Comparison of ENCODE assay signal across 9 cellular contexts in genomic region chr10:3094565-3095168, GRCh38. TPM values are rescaled to one million over a fixed set of nuclear protein-coding genes. Genes with fewer than 3 reads are reported as not detected.
A peak's percentile ranks its signal among the peaks of the same experiment; 100 is the strongest.
DNase-seq lines count a peak whose midpoint lies in the region; ATAC-seq and TF ChIP-seq lines count a peak whose summit lies in the region.
"Had no signal": no experiment of that assay in that cellular context is flagged by ENCODE, and none has a peak within 500 bp of the region (broad histone marks: within the 10 kb centered on the region; RNA-seq: fewer than 3 reads in every experiment).

No MANE protein-coding gene starts in this region.

- no peak overlapping the region for H2BK120ac ChIP-seq in neuronal stem cell (ENCODE audit: low read depth, low read length)

- POLR2A ChIA-PET in CD4-positive, alpha-beta memory T cell (lab: Charles Lee; ENCODE audit: partially characterized antibody) = interaction anchor here (0.8 kb wide), 1 partner anchor 26 kb away, joined by 4 read pairs; no protein-coding TSS in a partner anchor
- POLR2A ChIA-PET in RWPE1 (lab: Yijun Ruan, JAX; ENCODE audit: low non-redundant PET) = no interaction called here

- H2AFZ ChIP-seq in neuronal stem cell (ENCODE audit: low read length) = no peak overlapping the region

- peak overlapping the region in 5 of 8 donors; percentile 31 to 71 (median 56) for H3K4me3 Mint-ChIP-seq in CD4-positive, alpha-beta memory T cell
- H3K4me3 Mint-ChIP-seq in progenitor cell of endocrine pancreas (ENCODE audit: low read depth) = no peak overlapping the region

- H3K4me1 Mint-ChIP-seq in CD4-positive, alpha-beta memory T cell = peaks cover 43 to 71% (median 59%) of the 10 kb centered on the region in 4 donors
- H3K4me1 Mint-ChIP-seq in progenitor cell of endocrine pancreas (ENCODE audit: low read depth) = peaks cover 4% of the 10 kb centered on the region

- peaks cover 8% of the 10 kb centered on the region for H3K36me3 ChIP-seq in CD4-positive, alpha-beta memory T cell (ENCODE audit: insufficient read depth, low read length)
- peaks cover 2 to 11% of the 10 kb centered on the region in 2 donors for H3K36me3 ChIP-seq in duodenal mucosa (ENCODE audit: control insufficient read depth in 1 of 2, insufficient read depth in 2 of 2, low read length in 2 of 2)
- H3K36me3 ChIP-seq in neuronal stem cell (replicated peaks in 1 of 2; ENCODE audit: control insufficient read depth in 2 of 2, insufficient read depth in 2 of 2, low read length in 2 of 2) = peaks cover 0 to 3% of the 10 kb centered on the region in 2 donors

- intact Hi-C loops in CD4-positive, alpha-beta memory T cell (cut with micrococcal nuclease) = loop anchor here (1.0 kb wide), 1 partner anchor 26 kb away; no protein-coding TSS in a partner anchor

- H3K27ac Mint-ChIP-seq in CD4-positive, alpha-beta memory T cell = peak overlapping the region in 6 of 7 donors; percentile 23 to 82 (median 55)
- peak overlapping the region; percentile 6 for H3K27ac Mint-ChIP-seq in progenitor cell of endocrine pancreas

- H3K27ac ChIP-seq in CD4-positive, alpha-beta memory T cell (ENCODE audit: low read depth, low read length) = peak overlapping the region; percentile 1
- H3K27ac ChIP-seq in RWPE1 (peak overlapping the region; percentile 79), duodenal mucosa (ENCODE audit: low read depth, low read length) (peak overlapping the region; percentile 21), neuronal stem cell (replicated peaks; ENCODE audit: low read length) (no peak overlapping the region)
- H3K27ac ChIP-seq: KMS-11 had no signal

- ATAC-seq in HG03469 (IDR thresholded peaks at IDR 0.05; ENCODE audit: unreplicated experiment) (no peak), GM18498 (IDR thresholded peaks at IDR 0.05; ENCODE audit: unreplicated experiment) (no peak), GM19035 (IDR thresholded peaks at IDR 0.05; ENCODE audit: unreplicated experiment) (no peak)

- no peak overlapping the region for H4K91ac ChIP-seq in neuronal stem cell (ENCODE audit: low read depth, low read length, poor library complexity)

- no peaks in the 10 kb centered on the region for H3K9me3 ChIP-seq in CD4-positive, alpha-beta memory T cell (ENCODE audit: control insufficient read depth in 1 of 2, low read length in 2 of 2)
- H3K9me3 ChIP-seq in duodenal mucosa (ENCODE audit: control insufficient read depth in 1 of 2, low read length in 2 of 2) = no peaks in the 10 kb centered on the region
- peaks cover 0 to 2% of the 10 kb centered on the region in 2 donors for H3K9me3 ChIP-seq in neuronal stem cell (replicated peaks in 1 of 2; ENCODE audit: control insufficient read depth in 2 of 2, insufficient read depth in 1 of 2, low read depth in 1 of 2, low read length in 2 of 2)

- no peak overlapping the region for H3K4me3 ChIP-seq in CD4-positive, alpha-beta memory T cell (ENCODE audit: low read length in 2 of 2)
- H3K4me3 ChIP-seq in duodenal mucosa (ENCODE audit: low read depth in 1 of 2, low read length in 2 of 2) (peak overlapping the region; percentile 38 to 50), neuronal stem cell (ENCODE audit: low read length in 2 of 2) (no peak overlapping the region)

- no peak overlapping the region for H3K23ac ChIP-seq in neuronal stem cell (ENCODE audit: low read depth, low read length, poor library complexity)

- no peaks in the 10 kb centered on the region for H3K27me3 ChIP-seq in CD4-positive, alpha-beta memory T cell (ENCODE audit: insufficient read depth, low read length)
- H3K27me3 ChIP-seq in duodenal mucosa (ENCODE audit: control insufficient read depth in 1 of 2, insufficient read depth in 2 of 2, low read length in 2 of 2) (no peaks in the 10 kb centered on the region), neuronal stem cell (ENCODE audit: control insufficient read depth in 3 of 3, insufficient read depth in 3 of 3, low read depth in 1 of 3, low read length in 3 of 3) (no peaks in the 10 kb centered on the region)

- peaks cover 66% of the 10 kb centered on the region for H3K4me1 ChIP-seq in CD4-positive, alpha-beta memory T cell (ENCODE audit: insufficient read depth, low read length)
- H3K4me1 ChIP-seq in duodenal mucosa (ENCODE audit: control insufficient read depth in 1 of 2, insufficient read depth in 2 of 2, low read length in 2 of 2) (peaks cover 27 to 33% of the 10 kb centered on the region in 2 donors), neuronal stem cell (ENCODE audit: control insufficient read depth in 2 of 2, insufficient read depth in 1 of 2, low read depth in 1 of 2, low read length in 2 of 2) (peaks cover 5 to 10% of the 10 kb centered on the region in 2 donors)

- no peak overlapping the region for H3K18ac ChIP-seq in neuronal stem cell (ENCODE audit: low read length)

- no peak overlapping the region for H4K8ac ChIP-seq in neuronal stem cell (ENCODE audit: low read depth, low read length)

- H3K9ac ChIP-seq in duodenal mucosa (ENCODE audit: low read depth in 1 of 2, low read length in 2 of 2) (no peak overlapping the region), neuronal stem cell (ENCODE audit: low read depth, low read length, poor library complexity) (no peak overlapping the region)
- H3K9ac ChIP-seq: KMS-11 had no signal

- CTCF ChIA-PET in CD4-positive, alpha-beta memory T cell (lab: Charles Lee; ENCODE audit: partially characterized antibody) = interaction anchor here (1.8 kb wide), 1 partner anchor 51 kb away, joined by 3 read pairs; no protein-coding TSS in a partner anchor
- CTCF ChIA-PET in RWPE1 (lab: Yijun Ruan, JAX) = interaction anchor here (0.6 to 0.7 kb wide), 2 partner anchors 156 to 1958 kb away, joined by 3 read pairs; no protein-coding TSS in a partner anchor

- DNase-seq in CD4-positive, alpha-beta memory T cell = no peak
- no peak for DNase-seq in RWPE1 (ENCODE audit: low spot score)
- no peak for DNase-seq in progenitor cell of endocrine pancreas (ENCODE audit: low spot score, unreplicated experiment)
- DNase-seq in neuronal stem cell (ENCODE audit: low spot score) = no peak

- no peaks in the 10 kb centered on the region for H3K79me1 ChIP-seq in neuronal stem cell (ENCODE audit: low read depth, low read length)

- WGBS in neuronal stem cell (ENCODE audit: extremely low coverage in 2 of 2, insufficient read length in 2 of 2, insufficient replicate concordance in 1 of 2), 2 donors = no CpG with 5 or more reads among the region's 6 CpGs

- no peak overlapping the region for H2BK5ac ChIP-seq in neuronal stem cell (ENCODE audit: low read length)

- H3K9me3 Mint-ChIP-seq in CD4-positive, alpha-beta memory T cell = no peaks in the 10 kb centered on the region
- H3K9me3 Mint-ChIP-seq in progenitor cell of endocrine pancreas (ENCODE audit: low read depth) = no peaks in the 10 kb centered on the region

- H3K4ac ChIP-seq in neuronal stem cell (ENCODE audit: low read length) = no peak overlapping the region

- H3K27me3 Mint-ChIP-seq in CD4-positive, alpha-beta memory T cell = no peaks in the 10 kb centered on the region
- H3K27me3 Mint-ChIP-seq in progenitor cell of endocrine pancreas = peaks cover 3% of the 10 kb centered on the region

- H3K14ac ChIP-seq in neuronal stem cell (ENCODE audit: low read length) = no peak overlapping the region

- no peak for TF ChIP-seq CTCF in RWPE1 (conservative IDR thresholded peaks at IDR 0.05; ENCODE audit: low read depth)
- no peak for TF ChIP-seq CTCF in progenitor cell of endocrine pancreas (IDR thresholded peaks at IDR 0.05; ENCODE audit: unreplicated experiment)

- no peak overlapping the region for H3K4me2 ChIP-seq in neuronal stem cell (ENCODE audit: insufficient read depth, low read length, poor library complexity, severe bottlenecking)
- H3K4me2 ChIP-seq: KMS-11 had no signal

- H2AK5ac ChIP-seq in neuronal stem cell (ENCODE audit: low read depth, low read length) = no peak overlapping the region

- H3K36me3 Mint-ChIP-seq in CD4-positive, alpha-beta memory T cell = peaks cover 29 to 38% of the 10 kb centered on the region in 2 donors
- H3K36me3 Mint-ChIP-seq in progenitor cell of endocrine pancreas (ENCODE audit: insufficient read depth) = no peaks in the 10 kb centered on the region

- no peak overlapping the region for H2BK15ac ChIP-seq in neuronal stem cell (ENCODE audit: low read length)

- H2BK12ac ChIP-seq in neuronal stem cell (ENCODE audit: low read length) = no peak overlapping the region

RNA-seq across cellular contexts. Expression of gene PFKP, which starts 27.3 kb away (rescaled TPM):
- total RNA-seq in CD4-positive, alpha-beta memory T cell = 10 to 100 TPM; 83.2 to 83.6 TPM
- 10 to 100 TPM; 62.4 to 63.1 TPM for polyA plus RNA-seq in CD4-positive, alpha-beta memory T cell
- total RNA-seq in progenitor cell of endocrine pancreas = 4.8 and 7.3 TPM in 2 replicates
- polyA plus RNA-seq in neuronal stem cell (2013, experiment 1 of 2) = 21.1 TPM
- polyA plus RNA-seq in neuronal stem cell (2013, experiment 2 of 2) = 21.1 TPM

Comparison
In these comparisons a context has a peak if more than half of its experiments do, and no peak if none do; other contexts are left out.
1. H3K4me3 ChIP-seq: peak in duodenal mucosa (2 of 2); none in CD4-positive, alpha-beta memory T cell (0 of 2) and neuronal stem cell (0 of 2).
2. RNA of gene PFKP, which starts 27.3 kb away (total RNA-seq): 83.2 to 83.6 TPM in CD4-positive, alpha-beta memory T cell; 4.8 to 7.3 TPM in progenitor cell of endocrine pancreas; every median in the first group is over 10 times any median in the second.